17 cellular contexts compared by ENCODE assay signal in genomic region chr13:36549126-36549702, GRCh38.
"Had no signal": no experiment of that assay in that cellular context is flagged by ENCODE, and none has a peak within 500 bp of the region (broad histone marks: within the 10 kb centered on the region; RNA-seq: fewer than 3 reads in every experiment).

No MANE protein-coding gene starts in this region.

- H3K9me3 Mint-ChIP-seq: stimulated activated naive CD8-positive, alpha-beta T cell treated with anti-CD3 and anti-CD28 coated beads, Interleukin-15, Interleukin-2, amounts not matched to agents 100 ng/mL and 50 ng/mL, for 24 hours had no signal

- H3K4me3 ChIP-seq: colonic mucosa, heart left ventricle, tibial artery, upper lobe of right lung, vagina had no signal

- H3K27ac ChIP-seq: colonic mucosa, heart left ventricle, tibial artery, upper lobe of right lung, vagina had no signal

- H3K4me1 Mint-ChIP-seq: naive thymus-derived CD4-positive, alpha-beta T cell; stimulated activated effector memory CD8-positive, alpha-beta T cell treated with anti-CD3 and anti-CD28 coated beads, Interleukin-12 subunit alpha, Interleukin-12 subunit beta, amount 100 ng/mL, for 72 hours had no signal

- FAIRE-seq: small intestine had no signal

- H3K36me3 ChIP-seq: colonic mucosa, heart left ventricle, tibial artery, upper lobe of right lung, vagina had no signal

- H3K9me3 ChIP-seq: colonic mucosa, heart left ventricle, tibial artery, upper lobe of right lung, vagina had no signal

- DNase-seq: colonic mucosa; dermis blood vessel endothelial cell; erythroblast; foreskin melanocyte; hippocampal formation; mammary epithelial cell; naive thymus-derived CD4-positive, alpha-beta T cell; posterior cingulate gyrus; small intestine; stimulated activated CD4-positive, alpha-beta T cell treated with anti-CD3 and anti-CD28 coated beads, Interleukin-12 subunit alpha, Interleukin-12 subunit beta, amount 100 ng/mL, for 4 hours; stimulated activated CD4-positive, alpha-beta T cell treated with anti-CD3 and anti-CD28 coated beads, Interleukin-2, amount 100 ng/mL, for 48 hours; tibial artery; upper lobe of right lung had no signal

- H3K36me3 Mint-ChIP-seq: naive thymus-derived CD4-positive, alpha-beta T cell; stimulated activated effector memory CD8-positive, alpha-beta T cell treated with anti-CD3 and anti-CD28 coated beads, Interleukin-12 subunit alpha, Interleukin-12 subunit beta, amount 100 ng/mL, for 72 hours had no signal

- H3K4me3 Mint-ChIP-seq: naive thymus-derived CD4-positive, alpha-beta T cell; stimulated activated effector memory CD8-positive, alpha-beta T cell treated with anti-CD3 and anti-CD28 coated beads, Interleukin-12 subunit alpha, Interleukin-12 subunit beta, amount 100 ng/mL, for 72 hours; stimulated activated naive CD8-positive, alpha-beta T cell treated with anti-CD3 and anti-CD28 coated beads, Interleukin-15, Interleukin-2, amounts not matched to agents 100 ng/mL and 50 ng/mL, for 24 hours had no signal

- H3K27ac Mint-ChIP-seq: naive thymus-derived CD4-positive, alpha-beta T cell; stimulated activated effector memory CD8-positive, alpha-beta T cell treated with anti-CD3 and anti-CD28 coated beads, Interleukin-12 subunit alpha, Interleukin-12 subunit beta, amount 100 ng/mL, for 72 hours; stimulated activated naive CD8-positive, alpha-beta T cell treated with anti-CD3 and anti-CD28 coated beads, Interleukin-15, Interleukin-2, amounts not matched to agents 100 ng/mL and 50 ng/mL, for 24 hours had no signal

- H3K27me3 Mint-ChIP-seq: stimulated activated naive CD8-positive, alpha-beta T cell treated with anti-CD3 and anti-CD28 coated beads, Interleukin-15, Interleukin-2, amounts not matched to agents 100 ng/mL and 50 ng/mL, for 24 hours had no signal

- H3K4me1 ChIP-seq: colonic mucosa, upper lobe of right lung, vagina had no signal

- ATAC-seq: naive thymus-derived CD4-positive, alpha-beta T cell; stimulated activated effector memory CD8-positive, alpha-beta T cell treated with anti-CD3 and anti-CD28 coated beads, Interleukin-12 subunit alpha, Interleukin-12 subunit beta, amount 100 ng/mL, for 72 hours; upper lobe of right lung had no signal

- H3K27me3 ChIP-seq: colonic mucosa, heart left ventricle, tibial artery, upper lobe of right lung, vagina had no signal
